13 cellular contexts compared by ENCODE assay signal in the genomic region with DNA sequence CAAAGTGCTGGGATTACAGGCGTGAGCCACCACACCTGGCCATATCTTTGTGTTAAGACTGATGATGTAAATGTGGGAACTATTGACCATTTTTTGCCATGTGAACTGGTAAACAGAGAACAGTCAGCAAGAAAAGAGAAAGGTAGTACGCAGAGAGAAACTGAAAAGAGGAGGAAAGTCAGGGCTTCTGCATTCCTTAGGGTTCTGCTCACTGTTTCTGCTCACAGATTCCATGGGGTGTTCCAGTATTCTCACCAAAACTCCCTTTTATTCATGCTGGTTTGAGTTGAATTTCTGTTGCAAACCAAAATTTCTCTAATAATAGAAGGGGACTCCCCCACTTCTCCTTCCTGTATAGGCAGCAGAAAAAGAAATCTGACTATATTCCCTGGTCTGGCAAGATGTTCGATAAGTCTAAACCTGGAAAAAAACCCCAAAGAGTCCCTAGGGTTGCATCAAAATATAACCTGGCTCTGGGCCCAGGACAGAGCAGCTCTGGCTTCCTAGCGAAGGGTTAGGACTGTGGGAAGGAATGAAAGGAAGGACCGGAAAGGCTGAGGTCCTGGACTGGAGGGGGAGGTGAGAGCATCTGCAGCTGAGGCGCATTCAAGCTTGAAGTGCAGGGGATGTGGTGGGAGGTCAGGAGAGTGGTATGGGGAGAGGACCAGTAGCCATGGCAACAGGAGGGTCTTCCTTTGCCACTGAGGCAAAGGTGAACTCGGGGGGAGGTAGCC.
A peak's percentile ranks its signal among the peaks of the same experiment; 100 is the strongest.
DNase-seq lines count a peak whose midpoint lies in the region; ATAC-seq lines count a peak whose summit lies in the region.
"Had no signal": no experiment of that assay in that cellular context is flagged by ENCODE, and none has a peak within 500 bp of the region (broad histone marks: within the 10 kb centered on the region; RNA-seq: fewer than 3 reads in every experiment).

No MANE protein-coding gene starts in this region.

- no peaks in the 10 kb centered on the region for H3K36me3 ChIP-seq in adipocyte (ENCODE audit: control insufficient read depth, insufficient read depth, low read length, severe bottlenecking)

- H3K36me3 Mint-ChIP-seq in activated T-cell treated with anti-CD3 and anti-CD28 coated beads, Interleukin-2, amount 50 U/mL, for 24 hours (ENCODE audit: low read depth), result no peaks in the 10 kb centered on the region
- peaks cover 4 to 9% of the 10 kb centered on the region in 2 donors for H3K36me3 Mint-ChIP-seq in stimulated activated naive B cell treated with anti-CD40 and anti-IgM and Interleukin-4, amounts not matched to agents 10 μg/mL and 1 μg/mL and 100 μg/mL, for 72 hours
- H3K36me3 Mint-ChIP-seq: type B pancreatic cell had no signal

- ATAC-seq in HG02852 (IDR thresholded peaks at IDR 0.05; ENCODE audit: unreplicated experiment), result peak; percentile 69
- ATAC-seq in stimulated activated naive B cell treated with anti-CD40 and anti-IgM and Interleukin-4, amounts not matched to agents 10 μg/mL and 1 μg/mL and 100 μg/mL, for 72 hours (replicated peaks), result peak; percentile 35 to 44
- ATAC-seq: A549, natural killer cell had no signal

- no peak overlapping the region for H3K4me3 Mint-ChIP-seq in activated T-cell treated with anti-CD3 and anti-CD28 coated beads, Interleukin-2, amount 50 U/mL, for 24 hours
- peak overlapping the region; percentile 23 to 47 for H3K4me3 Mint-ChIP-seq in stimulated activated naive B cell treated with anti-CD40 and anti-IgM and Interleukin-4, amounts not matched to agents 10 μg/mL and 1 μg/mL and 100 μg/mL, for 72 hours
- H3K4me3 Mint-ChIP-seq: natural killer cell, type B pancreatic cell had no signal

- no peaks in the 10 kb centered on the region for H3K27me3 ChIP-seq in adipocyte (replicated peaks; ENCODE audit: control insufficient read depth, insufficient read depth, low read length)

- H3K27ac Mint-ChIP-seq in activated T-cell treated with anti-CD3 and anti-CD28 coated beads, Interleukin-2, amount 50 U/mL, for 24 hours, result peak overlapping the region; percentile 35
- H3K27ac Mint-ChIP-seq in stimulated activated naive B cell treated with anti-CD40 and anti-IgM and Interleukin-4, amounts not matched to agents 10 μg/mL and 1 μg/mL and 100 μg/mL, for 72 hours, result peak overlapping the region; percentile 79
- H3K27ac Mint-ChIP-seq: natural killer cell, type B pancreatic cell had no signal

- no peaks in the 10 kb centered on the region for H3K9me3 ChIP-seq in adipocyte (ENCODE audit: control insufficient read depth, low read length)
- H3K9me3 ChIP-seq: A549 had no signal

- peaks cover 33% of the 10 kb centered on the region for H3K4me1 ChIP-seq in adipocyte (ENCODE audit: control insufficient read depth, insufficient read depth, low read length)

- H3K9ac ChIP-seq in adipocyte (ENCODE audit: low read length), result peak overlapping the region; percentile 6

- peak overlapping the region; percentile 25 for H3K4me3 ChIP-seq in adipocyte (ENCODE audit: low read length)
- H3K4me3 ChIP-seq: A549 had no signal

- H3K27me3 Mint-ChIP-seq in activated T-cell treated with anti-CD3 and anti-CD28 coated beads, Interleukin-2, amount 50 U/mL, for 24 hours, result peaks cover 14% of the 10 kb centered on the region
- peaks cover 6 to 16% of the 10 kb centered on the region in 2 donors for H3K27me3 Mint-ChIP-seq in stimulated activated naive B cell treated with anti-CD40 and anti-IgM and Interleukin-4, amounts not matched to agents 10 μg/mL and 1 μg/mL and 100 μg/mL, for 72 hours

- DNase-seq in activated T-cell treated with anti-CD3 and anti-CD28 coated beads, Interleukin-2, amount 50 U/mL, for 24 hours, result no peak
- DNase-seq in activated T-cell treated with anti-CD3 and anti-CD28 coated beads for 4 hours, result no peak
- no peak for DNase-seq in adipocyte (ENCODE audit: low read depth)
- DNase-seq in stimulated activated naive B cell treated with anti-CD40 and anti-IgM and Interleukin-4, amounts not matched to agents 10 μg/mL and 1 μg/mL and 100 μg/mL, for 72 hours, result no peak
- no peak for DNase-seq in foreskin melanocyte
- DNase-seq in SHP77 (lab: John Stamatoyannopoulos, UW), result no peak
- DNase-seq in activated T-cell treated with anti-CD3 and anti-CD28 coated beads, Interleukin-2, amount 50 U/mL, for 1 hour, result no peak
- DNase-seq: cortex of kidney; natural killer cell; stimulated activated CD4-positive, alpha-beta T cell treated with anti-CD3 and anti-CD28 coated beads, Interleukin-4, amount 100 ng/mL, for 24 hours had no signal

- H3K9me3 Mint-ChIP-seq in activated T-cell treated with anti-CD3 and anti-CD28 coated beads, Interleukin-2, amount 50 U/mL, for 24 hours, result peaks cover 3% of the 10 kb centered on the region
- peaks cover 7% of the 10 kb centered on the region in 2 donors for H3K9me3 Mint-ChIP-seq in stimulated activated naive B cell treated with anti-CD40 and anti-IgM and Interleukin-4, amounts not matched to agents 10 μg/mL and 1 μg/mL and 100 μg/mL, for 72 hours

- H3K4me1 Mint-ChIP-seq in activated T-cell treated with anti-CD3 and anti-CD28 coated beads, Interleukin-2, amount 50 U/mL, for 24 hours (ENCODE audit: low read depth), result peaks cover 81% of the 10 kb centered on the region
- peaks cover 34 to 46% of the 10 kb centered on the region in 2 donors for H3K4me1 Mint-ChIP-seq in stimulated activated naive B cell treated with anti-CD40 and anti-IgM and Interleukin-4, amounts not matched to agents 10 μg/mL and 1 μg/mL and 100 μg/mL, for 72 hours
